ENCODE assay signal across 10 cellular contexts in the genomic region with DNA sequence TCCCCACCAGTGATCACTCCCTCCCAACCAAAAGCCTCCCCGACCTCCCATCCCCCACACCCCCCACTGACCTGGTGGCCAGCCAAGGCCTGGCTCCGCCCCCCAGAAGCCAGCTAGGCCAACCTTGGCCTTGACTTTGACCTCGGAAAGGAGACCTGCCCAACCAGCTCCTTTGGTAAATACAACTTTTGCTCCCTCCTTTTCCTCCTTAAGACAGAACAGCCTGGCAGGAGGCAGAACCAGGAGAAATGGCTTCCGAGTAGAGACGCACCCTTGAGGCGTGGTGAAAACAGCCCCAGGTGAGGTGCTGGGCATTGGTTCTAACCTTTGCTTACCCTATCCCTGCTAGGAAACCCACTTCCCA. TPM values are rescaled to one million over a fixed set of nuclear protein-coding genes. Genes with fewer than 3 reads are reported as not detected.
DNase-seq lines count a peak whose midpoint lies in the region; ATAC-seq, FAIRE-seq and TF ChIP-seq lines count a peak whose summit lies in the region.
"Had no signal": no experiment of that assay in that cellular context is flagged by ENCODE, and none has a peak within 500 bp of the region (broad histone marks: within the 10 kb centered on the region; RNA-seq: fewer than 3 reads in every experiment).

No MANE protein-coding gene starts in this region.

- peak overlapping the region; percentile 59 for H3K4me2 ChIP-seq in PC-3 (ENCODE audit: low read length)

- H3K27me3 ChIP-seq in PC-3 (ENCODE audit: low read length) (no peaks in the 10 kb centered on the region), pancreas (no peaks in the 10 kb centered on the region)

- no peaks in the 10 kb centered on the region for H3K36me3 ChIP-seq in PC-3 (ENCODE audit: low read depth, low read length)
- peaks cover 0 to 5% (median 0%) of the 10 kb centered on the region in 3 donors for H3K36me3 ChIP-seq in pancreas

- no peak for FAIRE-seq in pancreas (lab: Jason Lieb, UNC)
- FAIRE-seq: D721Med had no signal

- no peak overlapping the region for H2AFZ ChIP-seq in PC-3 (ENCODE audit: low read length)

- intact Hi-C loops in Calu3 (cut with micrococcal nuclease; ENCODE audit: unreplicated experiment): loop anchor here (2.0 to 10.0 kb wide), 3 partner anchors 26 to 52 kb away; no protein-coding TSS in a partner anchor
- intact Hi-C loops in PC-3 (cut with micrococcal nuclease): no loop called here
- intact Hi-C loops in pancreas (cut with DNase I): no loop called here
- intact Hi-C loops in head of caudate nucleus (cut with DNase I): no loop called here

- H3K4me3 ChIP-seq in PC-3 (ENCODE audit: low read length) (no peak overlapping the region), pancreas (peak overlapping the region in 1 of 4 donors; percentile 2)

- H3K9me3 ChIP-seq in PC-3 (ENCODE audit: low read length): no peaks in the 10 kb centered on the region
- no peaks in the 10 kb centered on the region for H3K9me3 ChIP-seq in pancreas

- peaks cover 77% of the 10 kb centered on the region for H3K4me1 Mint-ChIP-seq in Calu3 (ENCODE audit: low read depth, unreplicated experiment)
- peaks cover 13% of the 10 kb centered on the region for H3K4me1 Mint-ChIP-seq in chondrocyte (ENCODE audit: low read depth)

- no peaks in the 10 kb centered on the region for H3K79me2 ChIP-seq in PC-3 (ENCODE audit: low read length)

- peaks cover 49% of the 10 kb centered on the region for H3K36me3 Mint-ChIP-seq in Calu3 (ENCODE audit: insufficient read depth, unreplicated experiment)
- H3K36me3 Mint-ChIP-seq in chondrocyte (ENCODE audit: low read depth): peaks cover 3% of the 10 kb centered on the region

- 21 to 29% methylated on average over 6 of the region's 6 CpGs for WGBS in pancreas, 2 donors

- H3K9me3 Mint-ChIP-seq in Calu3 (ENCODE audit: low read depth, unreplicated experiment) (no peaks in the 10 kb centered on the region), chondrocyte (ENCODE audit: low read depth) (no peaks in the 10 kb centered on the region)

- TF ChIP-seq CTCF in Calu3 (IDR thresholded peaks at IDR 0.05; ENCODE audit: unreplicated experiment) (no peak), PC-3 (conservative IDR thresholded peaks at IDR 0.05; ENCODE audit: low read depth, low read length) (no peak), pancreas (IDR thresholded peaks at IDR 0.05) (no peak), chondrocyte (IDR thresholded peaks at IDR 0.05) (no peak)

- peak overlapping the region; percentile 21; the same call in 1 of the 2 replicates for H3K27ac ChIP-seq in PC-3 (ENCODE audit: low read length)
- H3K27ac ChIP-seq in pancreas: peak overlapping the region; percentile 44 to 92 (median 85)

- H3K4me1 ChIP-seq in PC-3 (ENCODE audit: insufficient read depth, low read length): peaks cover 21% of the 10 kb centered on the region
- H3K4me1 ChIP-seq in pancreas: peaks cover 49 to 64% (median 53%) of the 10 kb centered on the region in 3 donors

- POLR2A ChIA-PET in PC-3 (lab: Charles Lee; ENCODE audit: unreplicated experiment): interaction anchor here (0.6 kb wide), 2 partner anchors 11 to 1407 kb away, joined by 3 to 10 read pairs; partner anchors contain the start of gene LDHA

- H3K27ac Mint-ChIP-seq in Calu3 (ENCODE audit: unreplicated experiment) (peak overlapping the region; percentile 80), chondrocyte (ENCODE audit: unreplicated experiment) (no peak overlapping the region)

- DNase-seq in Calu3: peak; percentile 74
- no peak for DNase-seq in PC-3
- peak; percentile 82 for DNase-seq in iPS-NIHi7 (ENCODE audit: extremely low spot score)
- DNase-seq in pancreas: peak; percentile 76 to 83 (median 78)
- DNase-seq in head of caudate nucleus: no peak
- no peak for DNase-seq in epidermal melanocyte (ENCODE audit: insufficient read length, low spot score)
- no peak for DNase-seq in C1 segment of cervical spinal cord (lab: John Stamatoyannopoulos, UW)
- no peak for DNase-seq in chondrocyte (ENCODE audit: low spot score)
- DNase-seq: SHP77 had no signal

- H3K9me2 ChIP-seq in PC-3 (replicated peaks; ENCODE audit: low read length): no peaks in the 10 kb centered on the region

- no peak overlapping the region for H3K9ac ChIP-seq in PC-3 (ENCODE audit: low read length)

- H3K4me3 Mint-ChIP-seq in Calu3 (ENCODE audit: low read depth, unreplicated experiment): peak overlapping the region; percentile 49
- no peak overlapping the region for H3K4me3 Mint-ChIP-seq in chondrocyte (ENCODE audit: unreplicated experiment)

- H4K20me1 ChIP-seq in PC-3 (ENCODE audit: low read length): no peaks in the 10 kb centered on the region

- CTCF ChIA-PET in Calu3 (lab: Charles Lee): interaction anchor here (0.6 to 1.4 kb wide), 11 partner anchors 15 to 813 kb away, joined by 3 to 5 read pairs (median 4); no protein-coding TSS in a partner anchor
- CTCF ChIA-PET in PC-3 (lab: Charles Lee): interaction anchor here (0.7 kb wide), 1 partner anchor 76 kb away, joined by 6 read pairs; no protein-coding TSS in a partner anchor

- H3F3A ChIP-seq in PC-3 (ENCODE audit: low read length, unreplicated experiment): no peaks in the 10 kb centered on the region

- H3K27me3 Mint-ChIP-seq in Calu3 (ENCODE audit: unreplicated experiment) (no peaks in the 10 kb centered on the region), chondrocyte (ENCODE audit: low read depth) (no peaks in the 10 kb centered on the region)

- BruUV-seq in Calu3 (replicated peaks; lab: Mats Ljungman, UMichigan): no TSS peak
- BruUV-seq in PC-3 (replicated peaks; lab: Mats Ljungman, UMichigan): no TSS peak

- ATAC-seq in PC-3 (peak; percentile 43), pancreas (peak; percentile 71 to 77 (median 74))

RNA-seq across cellular contexts. Expression of gene PLEKHA7, which starts 27.0 kb away (rescaled TPM):
- 138 and 167 TPM in 2 replicates for total RNA-seq in Calu3 (2022)
- 18.4 and 20.7 TPM in 2 replicates for total RNA-seq in PC-3 (2014; rRNA removed)
- total RNA-seq in pancreas: 10 to 100 TPM; 14.9 to 29.9 (median 20.0) TPM
- 10 to 100 TPM; 18.7 to 21.3 TPM for polyA plus RNA-seq in pancreas
- 0.92 to 6.1 TPM (median 1.8 TPM) in 3 replicates for total RNA-seq in chondrocyte

Comparison
In these comparisons a context has a peak if more than half of its experiments do, and no peak if none do; other contexts are left out.
1. DNase-seq: peak in Calu3 (single experiment), iPS-NIHi7 (single experiment) and pancreas (6 of 6); none in PC-3 (single experiment), head of caudate nucleus (0 of 42), epidermal melanocyte (single experiment), C1 segment of cervical spinal cord (0 of 14) and chondrocyte (single experiment).